2 cellular contexts compared by ENCODE assay signal in genomic region chrX:150257348-150258175, GRCh38.
TF ChIP-seq lines count a peak whose summit lies in the region.

No MANE protein-coding gene starts in this region.

TF ChIP-seq in HCT116, 20 proteins besides CTCF, POLR2A, EP300 and RAD21 (continued from another document):
- TF ChIP-seq YY1 (IDR thresholded peaks at IDR 0.05; ENCODE audit: extremely low read depth, insufficient replicate concordance, low read depth, low read length) (no peak), CEBPB (IDR thresholded peaks at IDR 0.05; ENCODE audit: low read depth) (no peak), POLR2AphosphoS5 (IDR thresholded peaks at IDR 0.05; ENCODE audit: low read depth, low read length) (no peak), ZBTB33 (IDR thresholded peaks at IDR 0.05; ENCODE audit: extremely low read depth, insufficient replicate concordance, low read length) (no peak), JUND (IDR thresholded peaks at IDR 0.05) (no peak), EZH2phosphoT487 (IDR thresholded peaks at IDR 0.05; ENCODE audit: borderline replicate concordance) (no peak), TCF7L2 (IDR thresholded peaks at IDR 0.05; ENCODE audit: borderline replicate concordance, extremely low read depth, insufficient read depth, insufficient read length) (no peak), ATF3 (IDR thresholded peaks at IDR 0.05) (no peak), ZFX (IDR thresholded peaks at IDR 0.05) (no peak), SRF (IDR thresholded peaks at IDR 0.05; ENCODE audit: low read depth) (no peak), CBX3 (IDR thresholded peaks at IDR 0.05; ENCODE audit: low read depth) (no peak), MAX (IDR thresholded peaks at IDR 0.05) (no peak), SIN3A (IDR thresholded peaks at IDR 0.05; ENCODE audit: low read depth) (no peak), REST (IDR thresholded peaks at IDR 0.05; ENCODE audit: low read depth) (no peak), ZNF274 (IDR thresholded peaks at IDR 0.05; ENCODE audit: low read depth, low read length) (no peak), EZH2 (IDR thresholded peaks at IDR 0.05) (no peak)
TF ChIP-seq in HCT116: peak in this region for 0.

TF ChIP-seq in GM12878, 131 proteins besides CTCF, POLR2A, EP300 and RAD21 (continued from another document):
- TF ChIP-seq EZH2 (IDR thresholded peaks at IDR 0.05; ENCODE audit: borderline replicate concordance, control insufficient read depth, low read depth, low read length) (no peak), JUNB (IDR thresholded peaks at IDR 0.05) (0 out of 2 replicates have a peak, but pooled peaks have one; percentile 8), MYB (IDR thresholded peaks at IDR 0.05; ENCODE audit: borderline replicate concordance, low read depth, low read length) (no peak), ZBTB4 (CRISPR knock-in tag; IDR thresholded peaks at IDR 0.05) (no peak), RBBP5 (conservative IDR thresholded peaks at IDR 0.05) (no peak), BHLHE40 (IDR thresholded peaks at IDR 0.05; ENCODE audit: borderline replicate concordance in 1 of 2, low read depth in 2 of 2, low read length in 1 of 2) (no peak)
TF ChIP-seq in GM12878: peak in this region for 1.
